8 cellular contexts compared by ENCODE assay signal in genomic region chr5:56094579-56095361, GRCh38.
DNase-seq lines count a peak whose midpoint lies in the region; ATAC-seq and TF ChIP-seq lines count a peak whose summit lies in the region.

No MANE protein-coding gene starts in this region.

- H3K23ac ChIP-seq in neuronal stem cell (ENCODE audit: low read depth, low read length, poor library complexity) = no peak overlapping the region

- H2BK15ac ChIP-seq in neuronal stem cell (ENCODE audit: low read length) = no peak overlapping the region

- H3K9me3 ChIP-seq in GM23248 (ENCODE audit: low read depth) (no peaks in the 10 kb centered on the region), neuronal stem cell (replicated peaks in 1 of 2; ENCODE audit: control insufficient read depth in 2 of 2, insufficient read depth in 1 of 2, low read depth in 1 of 2, low read length in 2 of 2) (no peaks in the 10 kb centered on the region)

- no peaks in the 10 kb centered on the region for H3K79me1 ChIP-seq in neuronal stem cell (ENCODE audit: low read depth, low read length)

- H3K27ac ChIP-seq in GM23248 (no peak overlapping the region), neuronal stem cell (replicated peaks; ENCODE audit: low read length) (no peak overlapping the region)

- no peaks in the 10 kb centered on the region for H4K20me1 ChIP-seq in GM23248 (ENCODE audit: insufficient read depth)

- DNase-seq in GM12865 (ENCODE audit: low read depth) = peak; percentile 55
- peak; percentile 76 for DNase-seq in activated CD4-positive, alpha-beta T cell treated with anti-CD3 and anti-CD28 coated beads for 48 hours
- DNase-seq in stimulated activated CD4-positive, alpha-beta T cell treated with anti-CD3 and anti-CD28 coated beads, Interleukin-12 subunit alpha, Interleukin-12 subunit beta, amount 100 ng/mL, for 24 hours (ENCODE audit: low read depth in 2 of 2) = peak; percentile 70 to 85
- DNase-seq in epidermal melanocyte (ENCODE audit: insufficient read length, low spot score) = no peak
- DNase-seq in GM23248 = no peak
- DNase-seq in iPS-NIHi7 (ENCODE audit: extremely low spot score) = no peak
- DNase-seq in neuronal stem cell (ENCODE audit: low spot score) = no peak

- H2BK120ac ChIP-seq in neuronal stem cell (ENCODE audit: low read depth, low read length) = no peak overlapping the region

- in situ Hi-C loops in GM23248 (cut with MboI) = no loop called here

- no peak overlapping the region for H4K91ac ChIP-seq in neuronal stem cell (ENCODE audit: low read depth, low read length, poor library complexity)

- H3K4me1 ChIP-seq in GM23248 (ENCODE audit: insufficient read depth) = peaks cover 17% of the 10 kb centered on the region
- no peaks in the 10 kb centered on the region for H3K4me1 ChIP-seq in neuronal stem cell (ENCODE audit: control insufficient read depth in 2 of 2, insufficient read depth in 1 of 2, low read depth in 1 of 2, low read length in 2 of 2)

- H2BK5ac ChIP-seq in neuronal stem cell (ENCODE audit: low read length) = no peak overlapping the region

- peak; percentile 58 for ATAC-seq in HG02759 (IDR thresholded peaks at IDR 0.05; ENCODE audit: unreplicated experiment)

- no peak overlapping the region for H2AK5ac ChIP-seq in neuronal stem cell (ENCODE audit: low read depth, low read length)

- H3K36me3 ChIP-seq in GM23248 (ENCODE audit: low read depth) (no peaks in the 10 kb centered on the region), neuronal stem cell (replicated peaks in 1 of 2; ENCODE audit: control insufficient read depth in 2 of 2, insufficient read depth in 2 of 2, low read length in 2 of 2) (no peaks in the 10 kb centered on the region)

- no peak overlapping the region for H3K4ac ChIP-seq in neuronal stem cell (ENCODE audit: low read length)

- no peak overlapping the region for H3K4me3 ChIP-seq in GM12865 (ENCODE audit: low read depth, low read length)
- H3K4me3 ChIP-seq in GM23248 = no peak overlapping the region
- no peak overlapping the region for H3K4me3 ChIP-seq in neuronal stem cell (ENCODE audit: low read length in 2 of 2)

- no peak overlapping the region for H2BK12ac ChIP-seq in neuronal stem cell (ENCODE audit: low read length)

- no peak overlapping the region for H4K8ac ChIP-seq in neuronal stem cell (ENCODE audit: low read depth, low read length)

- 95 to 98% methylated on average over 10 of the region's 10 CpGs for WGBS in GM23248 (ENCODE audit: low coverage in 1 of 2, low lambda C conversion rate in 2 of 2, missing lambda C conversion rate in 2 of 2), 2 experiments
- WGBS in neuronal stem cell (ENCODE audit: extremely low coverage in 2 of 2, insufficient read length in 2 of 2, insufficient replicate concordance in 1 of 2), 2 donors = no CpG with 5 or more reads among the region's 10 CpGs

- TF ChIP-seq CTCF in GM12865 (IDR thresholded peaks at IDR 0.05; ENCODE audit: insufficient read depth, low read depth, low read length, missing control alignments) = no peak

- H3K79me2 ChIP-seq in GM23248 (ENCODE audit: insufficient read depth) = no peaks in the 10 kb centered on the region

- no peak overlapping the region for H3K18ac ChIP-seq in neuronal stem cell (ENCODE audit: low read length)

- no peaks in the 10 kb centered on the region for H3K27me3 ChIP-seq in GM23248 (replicated peaks; ENCODE audit: insufficient read depth)
- H3K27me3 ChIP-seq in neuronal stem cell (ENCODE audit: control insufficient read depth in 3 of 3, insufficient read depth in 3 of 3, low read depth in 1 of 3, low read length in 3 of 3) = no peaks in the 10 kb centered on the region

- H2AFZ ChIP-seq in GM23248 (no peak overlapping the region), neuronal stem cell (ENCODE audit: low read length) (no peak overlapping the region)

- no peaks in the 10 kb centered on the region for H3K9me2 ChIP-seq in GM23248 (ENCODE audit: insufficient read depth)

- no peak overlapping the region for H3K14ac ChIP-seq in neuronal stem cell (ENCODE audit: low read length)

- H3K9ac ChIP-seq in GM23248 (no peak overlapping the region), neuronal stem cell (ENCODE audit: low read depth, low read length, poor library complexity) (no peak overlapping the region)

- H3K4me2 ChIP-seq in GM23248 (ENCODE audit: unreplicated experiment) (no peak overlapping the region), neuronal stem cell (ENCODE audit: insufficient read depth, low read length, poor library complexity, severe bottlenecking) (no peak overlapping the region)

- H3F3A ChIP-seq in GM23248 (ENCODE audit: insufficient read depth) = peaks cover 23% of the 10 kb centered on the region; the same call in 1 of the 2 replicates

Comparison
In these comparisons a context has a peak if more than half of its experiments do, and no peak if none do; other contexts are left out.
1. DNase-seq: peak in GM12865 (single experiment), activated CD4-positive, alpha-beta T cell treated with anti-CD3 and anti-CD28 coated beads for 48 hours (single experiment) and stimulated activated CD4-positive, alpha-beta T cell treated with anti-CD3 and anti-CD28 coated beads, Interleukin-12 subunit alpha, Interleukin-12 subunit beta, amount 100 ng/mL, for 24 hours (2 of 2); none in epidermal melanocyte (single experiment), GM23248 (single experiment), iPS-NIHi7 (single experiment) and neuronal stem cell (single experiment).